In the genomic region with DNA sequence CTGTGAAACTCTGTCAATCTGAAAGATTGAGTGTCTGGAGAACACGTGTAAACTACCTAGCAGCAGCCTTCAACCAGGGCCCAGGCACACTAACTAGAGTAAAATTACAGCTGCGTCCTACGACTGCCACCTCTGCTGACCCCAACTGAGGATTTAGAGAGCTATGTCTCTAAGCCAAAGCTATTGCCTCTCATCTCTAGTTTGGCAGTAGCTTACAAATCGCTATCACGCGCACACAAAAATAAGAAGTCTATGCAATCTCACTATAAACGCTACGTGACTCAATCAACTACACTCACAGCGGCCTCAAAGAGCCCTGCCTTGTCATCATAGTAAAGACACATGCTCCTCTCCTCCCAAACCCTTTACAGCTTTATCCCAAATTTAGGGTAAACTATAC, we compare ENCODE assay signal across 16 cellular contexts.
"Had no signal": no experiment of that assay in that cellular context is flagged by ENCODE, and none has a peak within 500 bp of the region (broad histone marks: within the 10 kb centered on the region; RNA-seq: fewer than 3 reads in every experiment).

No MANE protein-coding gene starts in this region.

- H3K27ac Mint-ChIP-seq: activated naive CD4-positive, alpha-beta T cell treated with anti-CD3 and anti-CD28 coated beads, Interleukin-2, amount 50 U/mL, for 72 hours; neural progenitor cell; stimulated activated naive B cell treated with anti-CD40 and anti-IgM and Interleukin-4, amounts not matched to agents 10 μg/mL and 1 μg/mL and 100 μg/mL, for 72 hours had no signal

- H3K4me3 Mint-ChIP-seq: neural progenitor cell; stimulated activated naive B cell treated with anti-CD40 and anti-IgM and Interleukin-4, amounts not matched to agents 10 μg/mL and 1 μg/mL and 100 μg/mL, for 72 hours; T-cell had no signal

- H3K27me3 Mint-ChIP-seq: stimulated activated naive B cell treated with anti-CD40 and anti-IgM and Interleukin-4, amounts not matched to agents 10 μg/mL and 1 μg/mL and 100 μg/mL, for 72 hours; T-cell had no signal

- DNase-seq: activated CD4-positive, alpha-beta T cell treated with anti-CD3 and anti-CD28 coated beads for 48 hours; activated CD8-positive, alpha-beta memory T cell treated with anti-CD3 and anti-CD28 coated beads for 24 hours; activated effector memory CD4-positive, alpha-beta T cell treated with Interleukin-2 at 50 U/mL for 16 hours; colonic mucosa; kidney glomerular epithelial cell; lower lobe of right lung; midbrain; SK-N-SH; stimulated activated CD4-positive, alpha-beta T cell treated with anti-CD3 and anti-CD28 coated beads, Interleukin-2, amount 100 ng/mL, for 48 hours; stimulated activated naive B cell treated with anti-CD40 and anti-IgM and Interleukin-4, amounts not matched to agents 10 μg/mL and 1 μg/mL and 100 μg/mL, for 72 hours; T-cell; thyroid gland; WERI-Rb-1 had no signal

- ATAC-seq: activated naive CD4-positive, alpha-beta T cell treated with anti-CD3 and anti-CD28 coated beads, Interleukin-2, amount 50 U/mL, for 72 hours; esophagus mucosa; lower lobe of right lung; stimulated activated naive B cell treated with anti-CD40 and anti-IgM and Interleukin-4, amounts not matched to agents 10 μg/mL and 1 μg/mL and 100 μg/mL, for 72 hours; T-cell had no signal
